Comparison of ENCODE assay signal across 17 cellular contexts in the genomic region with DNA sequence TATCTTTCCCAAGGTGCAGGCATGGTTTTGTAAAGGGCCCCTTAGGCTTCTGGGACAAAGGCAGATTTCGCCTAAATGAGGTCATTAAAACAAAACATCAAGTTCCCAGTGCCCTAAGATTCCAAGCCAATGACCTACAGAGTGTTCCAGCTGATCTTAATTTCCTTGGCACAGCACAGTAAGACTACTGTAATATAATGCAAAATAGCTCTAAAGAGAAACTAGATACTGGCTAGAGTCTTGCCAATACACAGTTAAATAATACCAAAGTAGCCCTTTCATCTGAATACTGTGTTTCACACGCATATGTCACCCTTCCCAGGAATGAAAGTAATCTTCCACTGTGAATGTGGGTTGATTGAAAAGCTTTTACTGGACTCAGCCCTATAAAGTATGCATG. TPM values are rescaled to one million over a fixed set of nuclear protein-coding genes. Genes with fewer than 3 reads are reported as not detected.
DNase-seq lines count a peak whose midpoint lies in the region; ATAC-seq, FAIRE-seq and TF ChIP-seq lines count a peak whose summit lies in the region.
"Had no signal": no experiment of that assay in that cellular context is flagged by ENCODE, and none has a peak within 500 bp of the region (broad histone marks: within the 10 kb centered on the region; RNA-seq: fewer than 3 reads in every experiment).

No MANE protein-coding gene starts in this region.

- in situ Hi-C loops in HepG2 (cut with HindIII; ENCODE audit: extremely low pct_ligation_motif_present, low pct_unique_long_range_greater_than_20kb): no loop called here

- no peak overlapping the region for H3K27ac ChIP-seq in right lobe of liver
- no peak overlapping the region for H3K27ac ChIP-seq in HepG2 (ENCODE audit: extremely low read length, insufficient read depth, low read length)
- peak overlapping the region; percentile 10 for H3K27ac ChIP-seq in muscle layer of colon (ENCODE audit: low read depth, low read length)
- H3K27ac ChIP-seq: A549, coronary artery, tibial artery had no signal

- no peak overlapping the region for H3K4me2 ChIP-seq in HepG2 (ENCODE audit: low read depth, low read length)
- H3K4me2 ChIP-seq: A549 had no signal

- H2AFZ ChIP-seq in HepG2 (ENCODE audit: low read length): no peak overlapping the region

- TF ChIP-seq EP300 in HepG2 (IDR thresholded peaks at IDR 0.05; ENCODE audit: low read depth in 2 of 2, low read length in 2 of 2): no peak
- TF ChIP-seq EP300 in HepG2 (CRISPR knock-in tag; IDR thresholded peaks at IDR 0.05; ENCODE audit: borderline replicate concordance): no peak

- DNase-seq in right lobe of liver: no peak
- DNase-seq in HepG2 (ENCODE audit: low spot score): no peak
- DNase-seq in dedifferentiated amniotic fluid mesenchymal stem cell (ENCODE audit: extremely low spot score): peak; percentile 79
- no peak for DNase-seq in stimulated activated CD4-positive, alpha-beta T cell treated with anti-CD3 and anti-CD28 coated beads, Interleukin-12 subunit alpha, Interleukin-12 subunit beta, amount 100 ng/mL, for 4 hours
- DNase-seq in DMS53 treated with DMSO at 0.1 percent for 48 hours (lab: John Stamatoyannopoulos, UW; ENCODE audit: unreplicated experiment): no peak
- DNase-seq in cortex of kidney (lab: John Stamatoyannopoulos, UW): no peak
- DNase-seq: activated CD8-positive, alpha-beta memory T cell treated with anti-CD3 and anti-CD28 coated beads, Interleukin-2, amount 10 ng/mL, durations not matched to agents 7 days and 5 days; activated naive CD4-positive, alpha-beta T cell treated with anti-CD3 and anti-CD28 coated beads, Interleukin-2, amount 50 U/mL, for 16 hours; DMS153; Kasumi-1; NCI-H187; SIG-M5; tibial artery had no signal

- no peaks in the 10 kb centered on the region for H3K79me2 ChIP-seq in HepG2 (ENCODE audit: insufficient read depth, low read length)

- POLR2A ChIA-PET in HepG2 (lab: Yijun Ruan, JAX): no interaction called here

- H3K27me3 ChIP-seq in right lobe of liver (no peaks in the 10 kb centered on the region), HepG2 (ENCODE audit: control insufficient read depth in 1 of 2, insufficient read depth in 2 of 2, low read length in 2 of 2) (no peaks in the 10 kb centered on the region), muscle layer of colon (ENCODE audit: control insufficient read depth in 1 of 2, insufficient read depth in 2 of 2, low read length in 2 of 2) (no peaks in the 10 kb centered on the region)
- H3K27me3 ChIP-seq: tibial artery had no signal

- TF ChIP-seq CTCF in right lobe of liver (IDR thresholded peaks at IDR 0.05) (no peak), HepG2 (CRISPR knock-in tag; IDR thresholded peaks at IDR 0.05) (no peak)

- H4K20me1 ChIP-seq in HepG2 (ENCODE audit: insufficient read depth, low read length): no peaks in the 10 kb centered on the region

- intact Hi-C loops in right lobe of liver (cut with DNase I) (no loop called here), HepG2 (cut with micrococcal nuclease; ENCODE audit: unreplicated experiment) (loop anchor here (10.0 kb wide), 1 partner anchor 1452 kb away; no protein-coding TSS in a partner anchor)

- 42% methylated on average over 2 of the region's 2 CpGs for WGBS in right lobe of liver (ENCODE audit: insufficient coverage, low coverage, low lambda C conversion rate, missing lambda C conversion rate)
- 91% methylated on average over 2 of the region's 2 CpGs for WGBS in HepG2 (ENCODE audit: low lambda C conversion rate)

- H3K9me3 ChIP-seq in right lobe of liver (no peaks in the 10 kb centered on the region), HepG2 (ENCODE audit: low read length) (no peaks in the 10 kb centered on the region), muscle layer of colon (ENCODE audit: low read length) (no peaks in the 10 kb centered on the region)
- H3K9me3 ChIP-seq: A549, tibial artery had no signal

- TF ChIP-seq POLR2A in right lobe of liver (IDR thresholded peaks at IDR 0.05) (no peak), HepG2 (IDR thresholded peaks at IDR 0.05; ENCODE audit: insufficient read depth in 1 of 2, low read depth in 2 of 2, low read length in 2 of 2) (no peak)

- H3K9ac ChIP-seq in HepG2 (ENCODE audit: insufficient read depth, low read depth, low read length): no peak overlapping the region
- no peak overlapping the region for H3K9ac ChIP-seq in muscle layer of colon (ENCODE audit: low read length)

- H3K4me3 ChIP-seq in right lobe of liver: no peak overlapping the region
- no peak overlapping the region for H3K4me3 ChIP-seq in HepG2 (replicated peaks in 1 of 3; ENCODE audit: insufficient read depth in 1 of 3, low read depth in 2 of 3, low read length in 3 of 3)
- no peak overlapping the region for H3K4me3 ChIP-seq in muscle layer of colon (ENCODE audit: low read depth in 1 of 2, low read length in 2 of 2)
- H3K4me3 ChIP-seq: A549, coronary artery, tibial artery had no signal

- no peak for FAIRE-seq in HepG2 (lab: Jason Lieb, UNC)
- FAIRE-seq: A549 had no signal

- CTCF ChIA-PET in HepG2 (lab: Yijun Ruan, JAX; ENCODE audit: low intra/inter-chr PET ratio, low total read pairs): no interaction called here

- H3K4me1 ChIP-seq in right lobe of liver: peaks cover 0 to 10% (median 1%) of the 10 kb centered on the region in 4 donors
- H3K4me1 ChIP-seq in HepG2 (ENCODE audit: insufficient read depth, low read length): no peaks in the 10 kb centered on the region
- peaks cover 7% of the 10 kb centered on the region for H3K4me1 ChIP-seq in muscle layer of colon (ENCODE audit: insufficient read depth, low read length)

- no peak for TF ChIP-seq RAD21 in HepG2 (CRISPR knock-in tag; IDR thresholded peaks at IDR 0.05)

- ATAC-seq in right lobe of liver (peak in 3 of 4 donors; percentile 30 to 37 (median 36)), HepG2 (no peak), HG03045 (IDR thresholded peaks at IDR 0.05; ENCODE audit: unreplicated experiment) (no peak)
- ATAC-seq: A549; activated CD8-positive, alpha-beta memory T cell treated with anti-CD3 and anti-CD28 coated beads, Interleukin-2, amount 10 ng/mL, durations not matched to agents 7 days and 5 days had no signal

- H3K36me3 ChIP-seq in right lobe of liver (no peaks in the 10 kb centered on the region), HepG2 (replicated peaks in 1 of 2; ENCODE audit: control insufficient read depth in 1 of 2, insufficient read depth in 2 of 2, low read length in 2 of 2) (no peaks in the 10 kb centered on the region), muscle layer of colon (ENCODE audit: insufficient read depth, low read length) (no peaks in the 10 kb centered on the region)
- H3K36me3 ChIP-seq: tibial artery had no signal

- BruUV-seq in HepG2 (replicated peaks; lab: Mats Ljungman, UMichigan): no TSS peak

TF ChIP-seq in HepG2, 621 proteins besides CTCF, POLR2A, EP300 and RAD21 (continues in another document):
- TF ChIP-seq, protein P1, sequence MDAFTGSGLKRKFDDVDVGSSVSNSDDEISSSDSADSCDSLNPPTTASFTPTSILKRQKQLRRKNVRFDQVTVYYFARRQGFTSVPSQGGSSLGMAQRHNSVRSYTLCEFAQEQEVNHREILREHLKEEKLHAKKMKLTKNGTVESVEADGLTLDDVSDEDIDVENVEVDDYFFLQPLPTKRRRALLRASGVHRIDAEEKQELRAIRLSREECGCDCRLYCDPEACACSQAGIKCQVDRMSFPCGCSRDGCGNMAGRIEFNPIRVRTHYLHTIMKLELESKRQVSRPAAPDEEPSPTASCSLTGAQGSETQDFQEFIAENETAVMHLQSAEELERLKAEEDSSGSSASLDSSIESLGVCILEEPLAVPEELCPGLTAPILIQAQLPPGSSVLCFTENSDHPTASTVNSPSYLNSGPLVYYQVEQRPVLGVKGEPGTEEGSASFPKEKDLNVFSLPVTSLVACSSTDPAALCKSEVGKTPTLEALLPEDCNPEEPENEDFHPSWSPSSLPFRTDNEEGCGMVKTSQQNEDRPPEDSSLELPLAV (CRISPR knock-in tag; conservative IDR thresholded peaks at IDR 0.05; ENCODE audit: low read depth): no peak
- TF ChIP-seq PBX2 (CRISPR knock-in tag; IDR thresholded peaks at IDR 0.05) (no peak), KLF9 (CRISPR knock-in tag; IDR thresholded peaks at IDR 0.05; ENCODE audit: low read depth) (no peak), KDM1A (CRISPR knock-in tag; IDR thresholded peaks at IDR 0.05) (no peak), MYC (CRISPR knock-in tag; IDR thresholded peaks at IDR 0.05; ENCODE audit: borderline replicate concordance) (no peak)

RNA-seq across cellular contexts. Expression of gene GRB14, which starts 14.7 kb away (rescaled TPM):
- total RNA-seq in right lobe of liver (10 to 100 TPM; 23.8 to 50.5 (median 36.2) TPM), HepG2 (2016; rRNA removed; fragmentation: Illumina TruSeq; extraction: Trizol) (3.8 and 5.8 TPM in 2 replicates)
- 3.7 and 3.9 TPM in 2 replicates for total RNA-seq in HepG2 (2016; cell fraction: cytosol; rRNA removed; fragmentation: Illumina TruSeq; extraction: Trizol; ENCODE audit: low read depth)
- 5.1 and 5.7 TPM in 2 replicates for total RNA-seq in HepG2 (2016; cell fraction: insoluble cytoplasmic fraction; rRNA removed; fragmentation: Illumina TruSeq; extraction: Trizol)
- 3.7 and 3.9 TPM in 2 replicates for total RNA-seq in HepG2 (2016; cell fraction: membrane; rRNA removed; fragmentation: Illumina TruSeq; extraction: Trizol)
- 11.0 and 13.3 TPM in 2 replicates for total RNA-seq in HepG2 (2016; cell fraction: nucleus; rRNA removed; fragmentation: Illumina TruSeq; extraction: Trizol)
- polyA plus RNA-seq in HepG2 (2011; rRNA removed): 3.6 and 4.6 TPM in 2 replicates
- polyA plus RNA-seq in HepG2 (2011; cell fraction: cytosol; rRNA removed): 1.0 and 1.5 TPM in 2 replicates
- 12.1 and 13.3 TPM in 2 replicates for polyA plus RNA-seq in HepG2 (2011; cell fraction: nucleus; rRNA removed)
- polyA plus RNA-seq in HepG2 (2012): 14.4 and 17.5 TPM in 2 replicates
- polyA plus RNA-seq in HepG2 (2016; cell fraction: cytosol; fragmentation: Illumina TruSeq; extraction: Trizol; ENCODE audit: low read depth): 2.5 and 4.3 TPM in 2 replicates
- polyA plus RNA-seq in HepG2 (2016; cell fraction: insoluble cytoplasmic fraction; fragmentation: Illumina TruSeq; extraction: Trizol; ENCODE audit: low read depth): 4.0 and 4.4 TPM in 2 replicates
- polyA plus RNA-seq in HepG2 (2016; cell fraction: membrane; fragmentation: Illumina TruSeq; extraction: Trizol; ENCODE audit: low read depth): 4.2 and 4.4 TPM in 2 replicates
- polyA plus RNA-seq in HepG2 (2016; cell fraction: nucleus; fragmentation: Illumina TruSeq; extraction: Trizol; ENCODE audit: insufficient read depth, low read depth): 20.9 and 25.6 TPM in 2 replicates
- 0.80 TPM in 1 of 2 replicates, not detected in the other for polyA minus RNA-seq in HepG2 (2011; rRNA and poly(A)+ RNA removed; ENCODE audit: low replicate concordance)
- 1.8 and 2.2 TPM in 2 replicates for polyA minus RNA-seq in HepG2 (2011; cell fraction: cytosol; rRNA and poly(A)+ RNA removed)
- polyA minus RNA-seq in HepG2 (2011; cell fraction: nucleus; rRNA and poly(A)+ RNA removed): 13.3 and 13.4 TPM in 2 replicates
- total RNA-seq: activated CD8-positive, alpha-beta memory T cell treated with anti-CD3 and anti-CD28 coated beads, Interleukin-2, amount 10 ng/mL, durations not matched to agents 7 days and 5 days had no signal

Comparison
In these comparisons a context has a peak if more than half of its experiments do, and no peak if none do; other contexts are left out.
1. ATAC-seq: peak in right lobe of liver (3 of 4); none in HepG2 (single experiment) and HG03045 (single experiment).